Comparison of ENCODE assay signal across 8 cellular contexts in the genomic region with DNA sequence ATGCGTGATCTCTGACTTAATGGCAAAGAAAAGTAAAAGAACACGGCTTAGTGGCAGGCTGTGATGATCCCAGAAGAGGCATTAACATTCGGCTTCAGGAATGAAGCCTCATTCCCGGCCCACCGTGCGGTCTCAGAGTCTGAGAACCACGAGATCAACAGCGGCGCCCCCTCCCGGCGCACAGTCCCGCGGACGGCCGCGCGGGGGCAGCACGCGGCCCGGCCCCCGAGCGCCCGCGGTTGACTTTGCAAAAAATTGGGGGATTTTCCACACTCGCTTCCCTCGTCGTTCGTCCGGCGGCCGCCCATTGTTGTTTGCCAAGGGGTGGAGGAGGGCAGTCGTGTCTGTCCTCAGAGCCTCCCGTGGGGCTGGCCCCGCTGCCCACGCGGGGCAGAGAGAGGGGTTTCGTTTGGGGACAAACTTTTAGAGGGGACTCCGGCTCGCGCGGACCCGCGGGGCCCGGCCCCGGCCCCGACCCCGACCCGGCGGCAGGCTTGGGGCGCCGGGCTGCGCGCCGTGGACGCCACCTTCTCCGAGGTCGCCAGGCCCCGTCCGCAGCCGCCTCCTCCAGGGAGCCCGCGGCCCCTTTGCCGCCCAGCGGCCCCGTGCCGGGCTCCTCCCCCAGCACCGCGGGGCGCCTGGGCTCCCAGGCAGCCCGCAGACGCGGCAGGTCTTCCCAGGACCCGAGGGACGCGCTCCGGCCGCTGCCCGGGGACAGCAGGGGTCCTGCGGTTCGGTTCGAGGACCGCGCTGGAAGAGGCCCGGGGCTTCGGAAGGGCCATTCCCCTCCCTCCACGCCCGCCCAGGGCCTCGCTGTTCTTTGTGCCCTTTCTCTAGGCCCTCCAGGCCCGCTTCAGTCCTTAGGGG. TPM values are rescaled to one million over a fixed set of nuclear protein-coding genes. Genes with fewer than 3 reads are reported as not detected.
DNase-seq lines count a peak whose midpoint lies in the region; ATAC-seq lines count a peak whose summit lies in the region.

No MANE protein-coding gene starts in this region.

- H3K36me3 Mint-ChIP-seq in CD8-positive, alpha-beta memory T cell: no peaks in the 10 kb centered on the region

- peak overlapping the region in 4 of 8 donors; percentile 22 to 85 (median 64) for H3K27ac Mint-ChIP-seq in CD8-positive, alpha-beta memory T cell

- CTCF ChIA-PET in CD8-positive, alpha-beta memory T cell (lab: Charles Lee): interaction anchor here (0.9 to 1.6 kb wide), 4 partner anchors 12 to 85 kb away, joined by 3 to 5 read pairs (median 4); no protein-coding TSS in a partner anchor

- ATAC-seq in GM19372 (IDR thresholded peaks at IDR 0.05; ENCODE audit: low read depth, unreplicated experiment) (peak; percentile 43), HG03520 (IDR thresholded peaks at IDR 0.05; ENCODE audit: unreplicated experiment) (peak; percentile 59)

- peak overlapping the region; percentile 58 for H3K4me3 ChIP-seq in CD8-positive, alpha-beta memory T cell (ENCODE audit: low read length)

- peak overlapping the region; percentile 72 to 93 (median 74) for H3K4me3 Mint-ChIP-seq in CD8-positive, alpha-beta memory T cell

- peak; percentile 72 to 82 (median 78) for DNase-seq in CD8-positive, alpha-beta memory T cell
- peak; percentile 61 for DNase-seq in NOMO-1 treated with dmso at 0.1 percent for 144 hours (lab: John Stamatoyannopoulos, UW; ENCODE audit: unreplicated experiment)
- DNase-seq in activated CD8-positive, alpha-beta memory T cell treated with anti-CD3 and anti-CD28 coated beads, Interleukin-2, amount 50 U/mL, for 24 hours (ENCODE audit: extremely low read depth): peak; percentile 39
- peak; percentile 96 for DNase-seq in epidermal melanocyte (ENCODE audit: insufficient read length, low spot score)
- DNase-seq in mucosa of gallbladder (ENCODE audit: low spot score): peak; percentile 87
- peak; percentile 71 for DNase-seq in stimulated activated CD8-positive, alpha-beta memory T cell treated with anti-CD3 and anti-CD28 coated beads, Interleukin-4, amount 100 ng/mL, for 24 hours (ENCODE audit: low read depth)

- no peaks in the 10 kb centered on the region for H3K9me3 ChIP-seq in CD8-positive, alpha-beta memory T cell (ENCODE audit: low read length)

- H3K36me3 ChIP-seq in CD8-positive, alpha-beta memory T cell (ENCODE audit: insufficient read depth, low read length): no peaks in the 10 kb centered on the region

- no peaks in the 10 kb centered on the region for H3K27me3 ChIP-seq in CD8-positive, alpha-beta memory T cell (ENCODE audit: insufficient read depth, low read length, poor library complexity, severe bottlenecking)

- peaks cover 0 to 2% of the 10 kb centered on the region in 2 donors for H3K27me3 Mint-ChIP-seq in CD8-positive, alpha-beta memory T cell

- H3K27ac ChIP-seq in CD8-positive, alpha-beta memory T cell (ENCODE audit: low read depth, low read length): peak overlapping the region; percentile 24

- peaks cover 10 to 28% (median 11%) of the 10 kb centered on the region in 3 donors for H3K4me1 Mint-ChIP-seq in CD8-positive, alpha-beta memory T cell

- POLR2A ChIA-PET in CD8-positive, alpha-beta memory T cell (lab: Charles Lee): no interaction called here

- no peaks in the 10 kb centered on the region for H3K9me3 Mint-ChIP-seq in CD8-positive, alpha-beta memory T cell

- peaks cover 18% of the 10 kb centered on the region for H3K4me1 ChIP-seq in CD8-positive, alpha-beta memory T cell (ENCODE audit: insufficient read depth, low read length)

RNA-seq across cellular contexts. Expression of gene HS6ST1, which starts 3.3 kb away (rescaled TPM):
- 10 to 100 TPM; 18.0 to 18.2 TPM for total RNA-seq in CD8-positive, alpha-beta memory T cell
- polyA plus RNA-seq in CD8-positive, alpha-beta memory T cell: 4.6 TPM
- 90.1 TPM for total RNA-seq in mucosa of gallbladder

Comparison
In these comparisons a context has a peak if more than half of its experiments do, and no peak if none do; other contexts are left out.
1. Peak in every context shown above with its lines: DNase-seq, ATAC-seq, H3K4me3 ChIP-seq and H3K27ac ChIP-seq.
2. DNase-seq: peak in every context shown above with its lines; median percentile 96 in epidermal melanocyte; 87 in mucosa of gallbladder; 78 in CD8-positive, alpha-beta memory T cell; 71 in stimulated activated CD8-positive, alpha-beta memory T cell treated with anti-CD3 and anti-CD28 coated beads, Interleukin-4, amount 100 ng/mL, for 24 hours; 61 in NOMO-1 treated with dmso at 0.1 percent for 144 hours; 39 in activated CD8-positive, alpha-beta memory T cell treated with anti-CD3 and anti-CD28 coated beads, Interleukin-2, amount 50 U/mL, for 24 hours.